In genomic region chr2:201070966-201071304, GRCh38 we compare ENCODE assay signal across 8 cellular contexts. TPM values are rescaled to one million over a fixed set of nuclear protein-coding genes. Genes with fewer than 3 reads are reported as not detected.
A peak's percentile ranks its signal among the peaks of the same experiment; 100 is the strongest.
DNase-seq lines count a peak whose midpoint lies in the region; ATAC-seq and TF ChIP-seq lines count a peak whose summit lies in the region.

No MANE protein-coding gene starts in this region.

- no peak for TF ChIP-seq CTCF in hepatocyte (IDR thresholded peaks at IDR 0.05; ENCODE audit: poor library complexity)
- TF ChIP-seq CTCF in smooth muscle cell (IDR thresholded peaks at IDR 0.05; ENCODE audit: borderline replicate concordance, insufficient read depth, poor library complexity, severe bottlenecking): no peak

- H3K4me1 ChIP-seq in CD4-positive, alpha-beta memory T cell (ENCODE audit: insufficient read depth, low read length): peaks cover 57% of the 10 kb centered on the region
- H3K4me1 ChIP-seq in hepatocyte (ENCODE audit: insufficient read depth) (peaks cover 21% of the 10 kb centered on the region), smooth muscle cell (ENCODE audit: low read depth) (peaks cover 21% of the 10 kb centered on the region)

- ATAC-seq in HG03097 (IDR thresholded peaks at IDR 0.05; ENCODE audit: low FRiP score, unreplicated experiment): peak; percentile 4
- no peak for ATAC-seq in HG03039 (IDR thresholded peaks at IDR 0.05; ENCODE audit: unreplicated experiment)
- no peak for ATAC-seq in HG02870 (IDR thresholded peaks at IDR 0.05; ENCODE audit: unreplicated experiment)
- no peak for ATAC-seq in GM18519 (IDR thresholded peaks at IDR 0.05; ENCODE audit: low FRiP score, unreplicated experiment)

- H3K27ac Mint-ChIP-seq in CD4-positive, alpha-beta memory T cell: peak overlapping the region; percentile 94 to 99 (median 98)
- H3K27ac Mint-ChIP-seq in activated CD4-positive, alpha-beta memory T cell treated with anti-CD3 and anti-CD28 coated beads, Interleukin-2, amount 10 ng/mL, durations not matched to agents 7 days and 5 days: peak overlapping the region; percentile 88

- H3K4me3 Mint-ChIP-seq in CD4-positive, alpha-beta memory T cell: peak overlapping the region; percentile 91 to 100 (median 98)
- peak overlapping the region; percentile 96 for H3K4me3 Mint-ChIP-seq in activated CD4-positive, alpha-beta memory T cell treated with anti-CD3 and anti-CD28 coated beads, Interleukin-2, amount 10 ng/mL, durations not matched to agents 7 days and 5 days

- H3K4me2 ChIP-seq in hepatocyte (peak overlapping the region; percentile 82), smooth muscle cell (peak overlapping the region; percentile 93)

- H3K9me2 ChIP-seq in hepatocyte (replicated peaks; ENCODE audit: insufficient read depth): no peaks in the 10 kb centered on the region

- no peaks in the 10 kb centered on the region for H3K9me3 ChIP-seq in CD4-positive, alpha-beta memory T cell (ENCODE audit: control insufficient read depth in 1 of 2, low read length in 2 of 2)
- H3K9me3 ChIP-seq in hepatocyte (ENCODE audit: low read depth) (no peaks in the 10 kb centered on the region), smooth muscle cell (replicated peaks; ENCODE audit: low read depth) (no peaks in the 10 kb centered on the region)

- DNase-seq in CD4-positive, alpha-beta memory T cell: peak in 2 of 5 donors; percentile 4 to 6
- no peak for DNase-seq in activated CD4-positive, alpha-beta memory T cell treated with anti-CD3 and anti-CD28 coated beads, Interleukin-2, amount 10 ng/mL, durations not matched to agents 7 days and 5 days
- DNase-seq in hepatocyte (ENCODE audit: low spot score) (no peak), smooth muscle cell (lab: John Stamatoyannopoulos, UW; ENCODE audit: unreplicated experiment) (no peak)

- intact Hi-C loops in CD4-positive, alpha-beta memory T cell (cut with micrococcal nuclease): loop anchor here (1.0 kb wide), 7 partner anchors 45 to 358 kb away; partner anchors contain the start of genes CFLAR, CLK1, NIF3L1 and ORC2

- no peaks in the 10 kb centered on the region for H3K27me3 ChIP-seq in CD4-positive, alpha-beta memory T cell (ENCODE audit: insufficient read depth, low read length)
- H3K27me3 ChIP-seq in hepatocyte: no peaks in the 10 kb centered on the region
- no peaks in the 10 kb centered on the region for H3K27me3 ChIP-seq in smooth muscle cell (ENCODE audit: low read depth)

- POLR2A ChIA-PET in CD4-positive, alpha-beta memory T cell (lab: Charles Lee; ENCODE audit: partially characterized antibody): interaction anchor here (0.7 to 6.1 kb wide), 10 partner anchors 46 to 572 kb away, joined by 3 to 101 read pairs (median 12); partner anchors contain the start of genes CFLAR, CLK1, NIF3L1 and PPIL3
- POLR2A ChIA-PET in activated CD4-positive, alpha-beta memory T cell treated with anti-CD3 and anti-CD28 coated beads, Interleukin-2, amount 10 ng/mL, durations not matched to agents 7 days and 5 days (lab: Charles Lee): interaction anchor here (0.6 to 6.1 kb wide), 13 partner anchors 47 to 207 kb away, joined by 3 to 105 read pairs (median 4); partner anchors contain the start of genes CASP10, CFLAR, NIF3L1 and ORC2

- peaks cover 0 to 2% of the 10 kb centered on the region in 2 donors for H3K27me3 Mint-ChIP-seq in CD4-positive, alpha-beta memory T cell
- no peaks in the 10 kb centered on the region for H3K27me3 Mint-ChIP-seq in activated CD4-positive, alpha-beta memory T cell treated with anti-CD3 and anti-CD28 coated beads, Interleukin-2, amount 10 ng/mL, durations not matched to agents 7 days and 5 days

- H3K9me3 Mint-ChIP-seq in CD4-positive, alpha-beta memory T cell: no peaks in the 10 kb centered on the region
- no peaks in the 10 kb centered on the region for H3K9me3 Mint-ChIP-seq in activated CD4-positive, alpha-beta memory T cell treated with anti-CD3 and anti-CD28 coated beads, Interleukin-2, amount 10 ng/mL, durations not matched to agents 7 days and 5 days

- no peaks in the 10 kb centered on the region for H3K36me3 ChIP-seq in CD4-positive, alpha-beta memory T cell (ENCODE audit: insufficient read depth, low read length)
- H3K36me3 ChIP-seq in hepatocyte (replicated peaks; ENCODE audit: insufficient read depth, low read depth) (no peaks in the 10 kb centered on the region), smooth muscle cell (ENCODE audit: low read depth) (no peaks in the 10 kb centered on the region)

- H3K79me2 ChIP-seq in hepatocyte: peaks cover 79% of the 10 kb centered on the region
- H3K79me2 ChIP-seq in smooth muscle cell (ENCODE audit: low read depth): peaks cover 81% of the 10 kb centered on the region

- H3K27ac ChIP-seq in CD4-positive, alpha-beta memory T cell (ENCODE audit: low read depth, low read length): peak overlapping the region; percentile 79
- peak overlapping the region; percentile 68 for H3K27ac ChIP-seq in hepatocyte
- peak overlapping the region; percentile 66 for H3K27ac ChIP-seq in smooth muscle cell (ENCODE audit: low read depth)

- H4K20me1 ChIP-seq in hepatocyte (ENCODE audit: insufficient read depth, poor library complexity, severe bottlenecking) (peaks cover 4% of the 10 kb centered on the region), smooth muscle cell (ENCODE audit: low read depth) (peaks cover 31% of the 10 kb centered on the region)

- H3K4me1 Mint-ChIP-seq in CD4-positive, alpha-beta memory T cell: peaks cover 35 to 64% (median 48%) of the 10 kb centered on the region in 4 donors
- H3K4me1 Mint-ChIP-seq in activated CD4-positive, alpha-beta memory T cell treated with anti-CD3 and anti-CD28 coated beads, Interleukin-2, amount 10 ng/mL, durations not matched to agents 7 days and 5 days: peaks cover 56% of the 10 kb centered on the region

- H3K4me3 ChIP-seq in CD4-positive, alpha-beta memory T cell (ENCODE audit: low read length in 2 of 2): peak overlapping the region; percentile 59 to 94
- H3K4me3 ChIP-seq in hepatocyte: peak overlapping the region; percentile 50
- peak overlapping the region; percentile 87 for H3K4me3 ChIP-seq in smooth muscle cell

- CTCF ChIA-PET in CD4-positive, alpha-beta memory T cell (lab: Charles Lee; ENCODE audit: partially characterized antibody): interaction anchor here (0.6 to 6.8 kb wide), 23 partner anchors 11 to 366 kb away, joined by 3 to 115 read pairs (median 4); partner anchors contain the start of genes CASP10, CFLAR and ORC2
- CTCF ChIA-PET in activated CD4-positive, alpha-beta memory T cell treated with anti-CD3 and anti-CD28 coated beads, Interleukin-2, amount 10 ng/mL, durations not matched to agents 7 days and 5 days (lab: Charles Lee): interaction anchor here (0.8 to 6.5 kb wide), 16 partner anchors 11 to 166 kb away, joined by 3 to 112 read pairs (median 4); partner anchors contain the start of genes CASP10, CFLAR and ORC2

- H3K36me3 Mint-ChIP-seq in CD4-positive, alpha-beta memory T cell: peaks cover 0 to 20% of the 10 kb centered on the region in 2 donors
- H3K36me3 Mint-ChIP-seq in activated CD4-positive, alpha-beta memory T cell treated with anti-CD3 and anti-CD28 coated beads, Interleukin-2, amount 10 ng/mL, durations not matched to agents 7 days and 5 days (ENCODE audit: low read depth): peaks cover 3% of the 10 kb centered on the region

- no peaks in the 10 kb centered on the region for H3F3A ChIP-seq in smooth muscle cell (ENCODE audit: low read depth)

- H3K9ac ChIP-seq in smooth muscle cell (ENCODE audit: low read depth): peak overlapping the region; percentile 88

- WGBS in hepatocyte (ENCODE audit: low lambda C conversion rate, missing lambda C conversion rate): 4% methylated on average over 6 of the region's 6 CpGs
- WGBS in smooth muscle cell (ENCODE audit: low lambda C conversion rate): 5% methylated on average over 6 of the region's 6 CpGs

- H2AFZ ChIP-seq in hepatocyte: peak overlapping the region; percentile 66
- peak overlapping the region; percentile 90 for H2AFZ ChIP-seq in smooth muscle cell (ENCODE audit: low read depth)

RNA-seq across cellular contexts. Expression of gene HYCC2, which starts 0.5 kb away (rescaled TPM):
- total RNA-seq in CD4-positive, alpha-beta memory T cell: 10 to 100 TPM; 33.1 to 36.4 TPM
- polyA plus RNA-seq in CD4-positive, alpha-beta memory T cell: 10 to 100 TPM; 23.5 to 25.2 TPM
- 10 to 100 TPM; 27.9 to 31.9 TPM for total RNA-seq in activated CD4-positive, alpha-beta memory T cell treated with anti-CD3 and anti-CD28 coated beads, Interleukin-2, amount 10 ng/mL, durations not matched to agents 7 days and 5 days
- total RNA-seq in hepatocyte (8.0 and 9.7 TPM in 2 replicates), smooth muscle cell (15.1 and 17.9 TPM in 2 replicates)
- polyA plus RNA-seq in hepatocyte (6.4 and 6.7 TPM in 2 replicates), smooth muscle cell (3.6 and 6.3 TPM in 2 replicates)

RNA-seq across cellular contexts. Expression of gene NDUFB3, which starts 0.9 kb away (rescaled TPM):
- 10 to 100 TPM; 48.7 to 53.6 TPM for total RNA-seq in CD4-positive, alpha-beta memory T cell
- 100 to 1,000 TPM; 261 to 298 TPM for polyA plus RNA-seq in CD4-positive, alpha-beta memory T cell
- 100 to 1,000 TPM; 133 to 135 TPM for total RNA-seq in activated CD4-positive, alpha-beta memory T cell treated with anti-CD3 and anti-CD28 coated beads, Interleukin-2, amount 10 ng/mL, durations not matched to agents 7 days and 5 days
- total RNA-seq in hepatocyte: 83.0 and 96.2 TPM in 2 replicates
- polyA plus RNA-seq in hepatocyte: 229 and 230 TPM in 2 replicates
- total RNA-seq in smooth muscle cell: 88.6 and 89.0 TPM in 2 replicates
- polyA plus RNA-seq in smooth muscle cell: 201 and 216 TPM in 2 replicates

RNA-seq across cellular contexts. Expression of gene CFLAR, which starts 45.0 kb away (rescaled TPM):
- total RNA-seq in CD4-positive, alpha-beta memory T cell: 100 to 1,000 TPM; 222 to 235 TPM
- 100 to 1,000 TPM; 127 to 155 TPM for polyA plus RNA-seq in CD4-positive, alpha-beta memory T cell
- total RNA-seq in activated CD4-positive, alpha-beta memory T cell treated with anti-CD3 and anti-CD28 coated beads, Interleukin-2, amount 10 ng/mL, durations not matched to agents 7 days and 5 days: 100 to 1,000 TPM; 192 to 196 TPM
- total RNA-seq in hepatocyte (60.6 and 65.9 TPM in 2 replicates), smooth muscle cell (27.1 and 42.5 TPM in 2 replicates)
- polyA plus RNA-seq in hepatocyte (46.0 and 54.1 TPM in 2 replicates), smooth muscle cell (16.0 and 24.0 TPM in 2 replicates)
